In genomic region chr2:144834954-144835633, GRCh38 we compare ENCODE assay signal across 1 cellular context.
TF ChIP-seq lines count a peak whose summit lies in the region.

No MANE protein-coding gene starts in this region.

TF ChIP-seq in HCT116, 20 proteins besides CTCF, POLR2A, EP300 and RAD21 (continued from another document):
- TF ChIP-seq ZBTB33 (IDR thresholded peaks at IDR 0.05; ENCODE audit: extremely low read depth, insufficient replicate concordance, low read length) = no peak
- no peak for TF ChIP-seq SRF (IDR thresholded peaks at IDR 0.05; ENCODE audit: low read depth)
- TF ChIP-seq EGR1 (IDR thresholded peaks at IDR 0.05; ENCODE audit: low read depth) = no peak
- no peak for TF ChIP-seq SIN3A (IDR thresholded peaks at IDR 0.05; ENCODE audit: low read depth)
- TF ChIP-seq POLR2AphosphoS5 (IDR thresholded peaks at IDR 0.05; ENCODE audit: low read depth, low read length) = no peak
